8 cellular contexts compared by ENCODE assay signal in the genomic region with DNA sequence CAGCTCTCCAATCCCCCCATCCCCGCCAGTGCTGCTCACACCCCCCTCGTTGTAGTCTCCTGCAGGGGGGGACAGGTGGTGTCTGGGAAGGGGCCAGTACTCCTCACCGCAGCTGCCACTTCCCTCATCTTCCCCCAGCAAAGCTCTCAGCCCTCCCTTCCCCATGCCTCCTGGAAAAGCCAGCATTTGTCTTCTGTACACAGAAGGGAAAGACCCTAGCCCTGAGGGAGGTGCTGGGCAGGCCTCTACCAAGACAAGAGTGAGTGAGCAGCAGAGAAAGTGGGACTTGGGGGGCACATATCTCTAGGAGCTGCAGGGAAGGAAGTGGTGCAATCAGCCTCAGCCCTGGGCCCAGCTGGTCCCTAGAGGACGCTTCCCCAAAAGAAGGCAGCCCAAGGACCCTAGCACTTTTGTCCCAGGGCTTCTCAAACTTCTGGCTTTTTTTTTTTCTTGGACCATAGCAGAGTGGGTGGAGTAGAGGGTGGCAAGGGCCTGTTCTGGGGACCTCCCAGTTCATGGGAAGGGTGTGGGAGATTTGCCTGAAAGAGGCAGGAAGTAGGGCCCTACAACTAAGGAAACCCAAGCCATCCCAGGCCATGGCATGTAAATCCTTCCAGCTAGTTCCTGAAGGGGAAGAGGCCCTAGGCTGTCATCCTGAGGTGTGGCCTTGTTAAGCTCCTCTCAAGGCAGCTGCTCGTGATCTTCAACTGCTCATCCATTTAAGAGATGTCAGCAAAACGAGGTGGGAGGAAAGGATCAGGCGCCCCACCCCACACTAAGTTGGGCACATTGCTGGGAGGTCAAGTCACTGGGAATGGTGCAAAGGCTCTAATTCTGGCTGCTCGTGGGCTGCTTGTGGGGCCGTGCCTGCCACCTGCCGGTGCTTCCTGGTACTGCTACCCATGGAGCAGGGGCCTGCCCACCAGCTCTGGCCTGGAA. TPM values are rescaled to one million over a fixed set of nuclear protein-coding genes. Genes with fewer than 3 reads are reported as not detected.
A peak's percentile ranks its signal among the peaks of the same experiment; 100 is the strongest.
DNase-seq lines count a peak whose midpoint lies in the region; ATAC-seq, FAIRE-seq and TF ChIP-seq lines count a peak whose summit lies in the region.

No MANE protein-coding gene starts in this region.

- H3K27me3 ChIP-seq in mesenchymal stem cell (ENCODE audit: control insufficient read depth in 1 of 2, insufficient read depth in 1 of 2, low read length in 2 of 2), result no peaks in the 10 kb centered on the region

- no peak overlapping the region for H2BK120ac ChIP-seq in mesenchymal stem cell (ENCODE audit: low read depth, low read length)

- H3K23ac ChIP-seq in mesenchymal stem cell (ENCODE audit: low read length in 2 of 2), result peak overlapping the region in 1 of 2 experiments; percentile 32

- H4K8ac ChIP-seq in mesenchymal stem cell (ENCODE audit: low read length), result no peak overlapping the region

- no peaks in the 10 kb centered on the region for H3K27me3 Mint-ChIP-seq in activated CD8-positive, alpha-beta T cell treated with anti-CD3 and anti-CD28 coated beads for 36 hours

- H3K4me1 Mint-ChIP-seq in activated CD8-positive, alpha-beta T cell treated with anti-CD3 and anti-CD28 coated beads for 36 hours (ENCODE audit: low read depth), result peaks cover 17% of the 10 kb centered on the region

- H3K4ac ChIP-seq in mesenchymal stem cell (ENCODE audit: low read depth in 1 of 2, low read length in 2 of 2), result no peak overlapping the region

- no peak overlapping the region for H2BK5ac ChIP-seq in mesenchymal stem cell (ENCODE audit: low read depth, low read length, poor library complexity, severe bottlenecking)

- H3K36me3 Mint-ChIP-seq in activated CD8-positive, alpha-beta T cell treated with anti-CD3 and anti-CD28 coated beads for 36 hours (ENCODE audit: low read depth), result peaks cover 15% of the 10 kb centered on the region

- intact Hi-C loops in activated CD8-positive, alpha-beta T cell treated with anti-CD3 and anti-CD28 coated beads for 36 hours (cut with micrococcal nuclease), result loop anchor here (2.0 kb wide), 1 partner anchor 32 kb away; no protein-coding TSS in a partner anchor

- peak; percentile 99 for TF ChIP-seq CTCF in activated CD8-positive, alpha-beta T cell treated with anti-CD3 and anti-CD28 coated beads for 36 hours (IDR thresholded peaks at IDR 0.05)

- peaks cover 39% of the 10 kb centered on the region for H3K79me1 ChIP-seq in mesenchymal stem cell (replicated peaks; ENCODE audit: low read length, poor library complexity, severe bottlenecking)

- CTCF ChIA-PET in activated CD8-positive, alpha-beta T cell treated with anti-CD3 and anti-CD28 coated beads for 36 hours (lab: Charles Lee), result interaction anchor here (0.5 to 17.7 kb wide), 31 partner anchors 8 to 205 kb away, joined by 3 to 380 read pairs (median 5); a partner anchor contains a TSS

- H3K36me3 ChIP-seq in mesenchymal stem cell (ENCODE audit: control insufficient read depth in 1 of 2, insufficient read depth in 2 of 2, low read depth in 1 of 2, low read length in 2 of 2), result peaks cover 63 to 65% of the 10 kb centered on the region in 2 experiments

- H3K27ac Mint-ChIP-seq in activated CD8-positive, alpha-beta T cell treated with anti-CD3 and anti-CD28 coated beads for 36 hours, result peak overlapping the region; percentile 75

- peak; percentile 88 for ATAC-seq in activated CD8-positive, alpha-beta T cell treated with anti-CD3 and anti-CD28 coated beads for 36 hours
- no peak for ATAC-seq in HG03097 (IDR thresholded peaks at IDR 0.05; ENCODE audit: low FRiP score, unreplicated experiment)

- H2BK12ac ChIP-seq in mesenchymal stem cell (ENCODE audit: low read length in 2 of 2), result no peak overlapping the region

- peak; percentile 92 for DNase-seq in AG20443 (ENCODE audit: low spot score)
- DNase-seq in GM19239 (ENCODE audit: insufficient read length, low spot score), result peak; percentile 73
- peak; percentile 56 to 84 for DNase-seq in NCI-H526 (lab: John Stamatoyannopoulos, UW)
- peak; percentile 85 for DNase-seq in activated CD8-positive, alpha-beta T cell treated with anti-CD3 and anti-CD28 coated beads for 36 hours
- DNase-seq in effector CD8-positive, alpha-beta T cell (lab: John Stamatoyannopoulos, UW), result peak; percentile 71
- DNase-seq in mesenchymal stem cell, result peak; percentile 73
- peak; percentile 74 for DNase-seq in stimulated activated CD8-positive, alpha-beta memory T cell treated with anti-CD3 and anti-CD28 coated beads, Interleukin-4, amount 100 ng/mL, for 24 hours (ENCODE audit: low read depth)

- no peak overlapping the region for H2BK15ac ChIP-seq in mesenchymal stem cell (ENCODE audit: low read depth, poor library complexity, severe bottlenecking)

- peaks cover 16% of the 10 kb centered on the region for H3K4me1 ChIP-seq in mesenchymal stem cell (ENCODE audit: control insufficient read depth, insufficient read depth, low read depth, low read length)

- FAIRE-seq in GM19239 (lab: Jason Lieb, UNC), result peak; percentile 71

- H3K9me3 Mint-ChIP-seq in activated CD8-positive, alpha-beta T cell treated with anti-CD3 and anti-CD28 coated beads for 36 hours, result no peaks in the 10 kb centered on the region

- POLR2A ChIA-PET in activated CD8-positive, alpha-beta T cell treated with anti-CD3 and anti-CD28 coated beads for 36 hours (lab: Charles Lee), result interaction anchor here (0.9 to 3.6 kb wide), 8 partner anchors 11 to 101 kb away, joined by 3 to 45 read pairs (median 3); a partner anchor contains a TSS

- H3K4me2 ChIP-seq in mesenchymal stem cell (ENCODE audit: low read length, poor library complexity, severe bottlenecking), result no peak overlapping the region

- H3K9me3 ChIP-seq in mesenchymal stem cell (ENCODE audit: control insufficient read depth, low read length), result no peaks in the 10 kb centered on the region

- H3K4me3 ChIP-seq in mesenchymal stem cell (ENCODE audit: insufficient read depth in 1 of 2, low read depth in 1 of 2, low read length in 2 of 2), result no peak overlapping the region

- H3K14ac ChIP-seq in mesenchymal stem cell (ENCODE audit: low read length in 2 of 2), result no peak overlapping the region

- H3K27ac ChIP-seq in mesenchymal stem cell (ENCODE audit: low read length, poor library complexity, severe bottlenecking), result peak overlapping the region; percentile 7

- WGBS in mesenchymal stem cell, result 17% methylated on average over 7 of the region's 10 CpGs

- H2AFZ ChIP-seq in mesenchymal stem cell (ENCODE audit: low read depth, low read length), result no peak overlapping the region

- H3K18ac ChIP-seq in mesenchymal stem cell (ENCODE audit: low read depth in 1 of 2, low read length in 2 of 2), result peak overlapping the region; percentile 6 to 13

- H4K91ac ChIP-seq in mesenchymal stem cell (ENCODE audit: low read length), result no peak overlapping the region

- H3K9ac ChIP-seq in mesenchymal stem cell (ENCODE audit: low read length), result peak overlapping the region; percentile 70

- no peak overlapping the region for H2AK5ac ChIP-seq in mesenchymal stem cell (ENCODE audit: low read length, severe bottlenecking)

- H3K4me3 Mint-ChIP-seq in activated CD8-positive, alpha-beta T cell treated with anti-CD3 and anti-CD28 coated beads for 36 hours, result no peak overlapping the region

RNA-seq across cellular contexts. Expression of a gene that starts 12.6 kb away (rescaled TPM):
- 10 to 100 TPM; 20.4 to 20.5 TPM for total RNA-seq in activated CD8-positive, alpha-beta T cell treated with anti-CD3 and anti-CD28 coated beads for 36 hours
- polyA plus RNA-seq in mesenchymal stem cell (2013, experiment 1 of 2), result 11.2 TPM
- polyA plus RNA-seq in mesenchymal stem cell (2013, experiment 2 of 2), result 11.4 TPM

RNA-seq across cellular contexts. Expression of a gene that starts 27.6 kb away (rescaled TPM):
- total RNA-seq in activated CD8-positive, alpha-beta T cell treated with anti-CD3 and anti-CD28 coated beads for 36 hours, result 10 to 100 TPM; 74.0 to 76.3 TPM
- polyA plus RNA-seq in mesenchymal stem cell (2013, experiment 1 of 2), result 51.7 TPM
- polyA plus RNA-seq in mesenchymal stem cell (2013, experiment 2 of 2), result 53.1 TPM
